Comparison of ENCODE assay signal across 10 cellular contexts in the genomic region with DNA sequence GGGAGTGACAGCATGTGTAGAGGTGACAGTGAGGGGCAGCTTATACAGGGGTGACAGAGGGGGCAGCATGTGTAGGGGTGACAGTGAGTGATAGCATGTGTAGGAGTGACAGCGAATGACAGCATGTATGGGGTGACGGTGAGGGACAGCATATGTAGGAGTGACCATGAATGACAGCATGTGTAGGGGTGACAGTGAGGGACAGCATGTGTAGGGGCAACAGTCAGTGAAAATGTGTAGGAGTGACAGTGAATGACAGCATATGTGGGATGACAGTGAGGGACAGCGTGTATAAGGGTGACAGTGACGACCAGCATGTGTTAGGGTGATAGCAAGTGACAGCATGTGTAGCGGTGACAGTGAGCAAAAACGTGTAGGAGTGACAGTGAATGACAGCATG. TPM values are rescaled to one million over a fixed set of nuclear protein-coding genes. Genes with fewer than 3 reads are reported as not detected.
"Had no signal": no experiment of that assay in that cellular context is flagged by ENCODE, and none has a peak within 500 bp of the region (broad histone marks: within the 10 kb centered on the region; RNA-seq: fewer than 3 reads in every experiment).

No MANE protein-coding gene starts in this region.

- H3K4me2 ChIP-seq: KMS-11 had no signal

- H3K27ac ChIP-seq: HL-60, KMS-11 had no signal

- H3K9ac ChIP-seq: KMS-11 had no signal

- ATAC-seq: HepG2 had no signal

- FAIRE-seq: H54, HepG2 had no signal

- DNase-seq: GOT3, H9, HCEC 1CT, HFFc6, KBM-7 had no signal

RNA-seq across cellular contexts. Expression of a gene that starts 9.4 kb away (rescaled TPM):
- total RNA-seq: H9, HepG2, HFFc6, HT1080 had no signal
- polyA plus RNA-seq: HepG2 had no signal
